Comparison of ENCODE assay signal across 11 cellular contexts in the genomic region with DNA sequence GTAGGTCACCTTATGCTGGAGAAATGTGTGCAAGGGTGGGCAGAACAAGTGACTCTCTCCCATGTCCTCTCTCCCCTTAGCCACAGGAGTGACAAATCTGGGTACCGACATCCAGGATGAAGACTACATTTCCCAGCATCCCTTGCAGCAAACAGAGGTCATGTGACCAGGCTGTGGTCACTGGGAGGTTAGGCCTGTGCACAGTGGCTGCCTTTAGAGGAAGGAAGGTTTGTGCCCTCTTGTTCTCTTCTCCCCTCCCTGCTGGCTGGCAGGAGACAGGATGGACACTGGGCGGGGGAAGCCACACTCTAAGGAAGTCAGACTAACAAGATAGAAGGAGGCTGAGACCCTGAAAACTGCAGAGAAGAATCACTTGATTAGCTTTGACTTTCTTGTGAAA.
DNase-seq lines count a peak whose midpoint lies in the region; ATAC-seq and TF ChIP-seq lines count a peak whose summit lies in the region.
"Had no signal": no experiment of that assay in that cellular context is flagged by ENCODE, and none has a peak within 500 bp of the region (broad histone marks: within the 10 kb centered on the region; RNA-seq: fewer than 3 reads in every experiment).

No MANE protein-coding gene starts in this region.

- peak; percentile 45 for ATAC-seq in upper lobe of right lung
- no peak for ATAC-seq in GM19397 (IDR thresholded peaks at IDR 0.05; ENCODE audit: unreplicated experiment)

- no peaks in the 10 kb centered on the region for H3K79me2 ChIP-seq in osteoblast (ENCODE audit: insufficient read depth, low read length)

- intact Hi-C loops in upper lobe of right lung (cut with DNase I) = no loop called here

- TF ChIP-seq CTCF in upper lobe of right lung (IDR thresholded peaks at IDR 0.05) = no peak
- TF ChIP-seq CTCF in osteoblast (IDR thresholded peaks at IDR 0.05; ENCODE audit: extremely low read depth, low read depth, low read length) = no peak

- H3K4me1 ChIP-seq in upper lobe of right lung (no peaks in the 10 kb centered on the region), osteoblast (ENCODE audit: insufficient read depth, low read length) (peaks cover 12% of the 10 kb centered on the region)
- H3K4me1 ChIP-seq: SJSA1 had no signal

- H3K27me3 ChIP-seq in upper lobe of right lung = no peaks in the 10 kb centered on the region
- H3K27me3 ChIP-seq in osteoblast (ENCODE audit: insufficient read depth, low read length) = no peaks in the 10 kb centered on the region

- H3K4me2 ChIP-seq in osteoblast (ENCODE audit: insufficient read depth, low read length) = no peak overlapping the region

- no peak overlapping the region for H2AFZ ChIP-seq in osteoblast (ENCODE audit: low read length)

- H3K4me3 ChIP-seq in upper lobe of right lung (no peak overlapping the region), osteoblast (ENCODE audit: insufficient read depth, low read length) (no peak overlapping the region)
- H3K4me3 ChIP-seq: SJSA1 had no signal

- no peaks in the 10 kb centered on the region for H4K20me1 ChIP-seq in osteoblast (ENCODE audit: insufficient read depth, low read length)

- H3K36me3 ChIP-seq in upper lobe of right lung = no peaks in the 10 kb centered on the region
- no peaks in the 10 kb centered on the region for H3K36me3 ChIP-seq in osteoblast (ENCODE audit: insufficient read depth, low read length)
- H3K36me3 ChIP-seq: SJSA1 had no signal

- H3K9me3 ChIP-seq in upper lobe of right lung (no peaks in the 10 kb centered on the region), osteoblast (ENCODE audit: low read depth, low read length) (no peaks in the 10 kb centered on the region)
- H3K9me3 ChIP-seq: SJSA1 had no signal

- H3K27ac ChIP-seq in upper lobe of right lung (no peak overlapping the region), osteoblast (ENCODE audit: low read depth, low read length) (no peak overlapping the region)
- H3K27ac ChIP-seq: SJSA1 had no signal

- DNase-seq in stimulated activated CD4-positive, alpha-beta T cell treated with anti-CD3 and anti-CD28 coated beads, Interleukin-15, amount 100 ng/mL, for 24 hours = peak; percentile 20
- no peak for DNase-seq in stimulated activated CD4-positive, alpha-beta T cell treated with anti-CD3 and anti-CD28 coated beads, Interleukin-12 subunit alpha, Interleukin-12 subunit beta, amount 100 ng/mL, for 4 hours
- DNase-seq in NCI-H82 (lab: John Stamatoyannopoulos, UW) = peak; percentile 40
- peak; percentile 34 for DNase-seq in central memory CD4-positive, alpha-beta T cell
- peak; percentile 22 for DNase-seq in upper lobe of right lung
- no peak for DNase-seq in osteoblast (ENCODE audit: insufficient read length, low spot score, missing footprints)
- no peak for DNase-seq in NCI-H526 treated with DMSO at 0.1 percent for 48 hours (lab: John Stamatoyannopoulos, UW)
- DNase-seq: C1 segment of cervical spinal cord, NCI-H1436 had no signal

Comparison
In these comparisons a context has a peak if more than half of its experiments do, and no peak if none do; other contexts are left out.
1. DNase-seq: peak in stimulated activated CD4-positive, alpha-beta T cell treated with anti-CD3 and anti-CD28 coated beads, Interleukin-15, amount 100 ng/mL, for 24 hours (single experiment), NCI-H82 (single experiment), central memory CD4-positive, alpha-beta T cell (single experiment) and upper lobe of right lung (single experiment); none in stimulated activated CD4-positive, alpha-beta T cell treated with anti-CD3 and anti-CD28 coated beads, Interleukin-12 subunit alpha, Interleukin-12 subunit beta, amount 100 ng/mL, for 4 hours (single experiment), osteoblast (single experiment) and NCI-H526 treated with DMSO at 0.1 percent for 48 hours (single experiment).